Comparison of ENCODE assay signal across 12 cellular contexts in the genomic region with DNA sequence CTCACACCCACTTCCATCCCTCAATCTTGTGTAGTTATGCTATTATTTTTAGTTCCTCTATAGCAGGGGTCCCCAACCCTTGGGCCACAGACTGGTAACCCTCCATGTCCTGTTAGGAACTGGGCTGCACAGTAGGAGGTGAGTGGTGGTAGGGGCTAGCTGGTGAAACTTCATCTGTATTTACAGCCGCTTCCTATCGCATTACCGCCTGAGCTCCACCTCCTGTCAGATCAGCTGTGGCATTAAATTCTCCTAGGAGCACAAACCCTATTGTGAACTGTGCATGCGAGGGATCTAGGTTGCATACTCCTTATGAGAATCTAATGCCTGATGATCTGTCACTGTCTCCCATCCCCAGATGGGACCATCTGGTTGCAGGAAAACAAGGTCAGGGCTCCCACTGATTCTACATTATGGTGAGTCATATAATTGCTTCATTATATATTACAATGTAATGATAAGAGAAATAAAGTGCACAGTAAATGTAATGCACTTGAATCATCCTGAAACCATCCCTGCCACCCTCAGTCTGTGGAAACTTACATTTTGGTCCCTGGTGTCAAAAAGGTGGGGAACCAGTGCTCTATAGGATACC. TPM values are rescaled to one million over a fixed set of nuclear protein-coding genes. Genes with fewer than 3 reads are reported as not detected.
DNase-seq lines count a peak whose midpoint lies in the region; ATAC-seq and TF ChIP-seq lines count a peak whose summit lies in the region.
"Had no signal": no experiment of that assay in that cellular context is flagged by ENCODE, and none has a peak within 500 bp of the region (broad histone marks: within the 10 kb centered on the region; RNA-seq: fewer than 3 reads in every experiment).

No MANE protein-coding gene starts in this region.

- H3K4me2 ChIP-seq in PC-3 (ENCODE audit: low read length) (peak overlapping the region; percentile 97; the same call in 1 of the 2 replicates), smooth muscle cell (no peak overlapping the region)

- no peak overlapping the region for H3K27ac Mint-ChIP-seq in activated T-cell treated with anti-CD3 and anti-CD28 coated beads, Interleukin-2, amount 50 U/mL, for 24 hours
- H3K27ac Mint-ChIP-seq in effector memory CD8-positive, alpha-beta T cell, result peak overlapping the region; percentile 30 to 46

- ATAC-seq in PC-3 (no peak), GM21723 (IDR thresholded peaks at IDR 0.05; ENCODE audit: unreplicated experiment) (no peak)
- no peak for ATAC-seq in effector memory CD8-positive, alpha-beta T cell (replicated peaks)
- ATAC-seq: upper lobe of right lung had no signal

- no peaks in the 10 kb centered on the region for H3K9me2 ChIP-seq in PC-3 (replicated peaks; ENCODE audit: low read length)

- no peak overlapping the region for H3K27ac ChIP-seq in PC-3 (ENCODE audit: low read length)
- H3K27ac ChIP-seq in smooth muscle cell (ENCODE audit: low read depth), result peak overlapping the region; percentile 95
- H3K27ac ChIP-seq: cardiac muscle cell had no signal

- H3K9me3 Mint-ChIP-seq in activated T-cell treated with anti-CD3 and anti-CD28 coated beads, Interleukin-2, amount 50 U/mL, for 24 hours, result no peaks in the 10 kb centered on the region
- no peaks in the 10 kb centered on the region for H3K9me3 Mint-ChIP-seq in effector memory CD8-positive, alpha-beta T cell

- H3K27me3 ChIP-seq in PC-3 (ENCODE audit: low read length) (no peaks in the 10 kb centered on the region), smooth muscle cell (ENCODE audit: low read depth) (no peaks in the 10 kb centered on the region)
- H3K27me3 ChIP-seq: upper lobe of right lung had no signal

- no peaks in the 10 kb centered on the region for H3K36me3 Mint-ChIP-seq in activated T-cell treated with anti-CD3 and anti-CD28 coated beads, Interleukin-2, amount 50 U/mL, for 24 hours (ENCODE audit: low read depth)
- peaks cover 13% of the 10 kb centered on the region for H3K36me3 Mint-ChIP-seq in effector memory CD8-positive, alpha-beta T cell (ENCODE audit: insufficient read depth)

- H3K4me3 ChIP-seq in PC-3 (ENCODE audit: low read length), result no peak overlapping the region
- no peak overlapping the region for H3K4me3 ChIP-seq in smooth muscle cell
- H3K4me3 ChIP-seq: cardiac muscle cell had no signal

- H3F3A ChIP-seq in PC-3 (ENCODE audit: low read length, unreplicated experiment) (no peaks in the 10 kb centered on the region), smooth muscle cell (ENCODE audit: low read depth) (no peaks in the 10 kb centered on the region)

- peaks cover 7% of the 10 kb centered on the region for H3K27me3 Mint-ChIP-seq in activated T-cell treated with anti-CD3 and anti-CD28 coated beads, Interleukin-2, amount 50 U/mL, for 24 hours
- H3K27me3 Mint-ChIP-seq in effector memory CD8-positive, alpha-beta T cell, result no peaks in the 10 kb centered on the region

- peaks cover 27% of the 10 kb centered on the region for H3K4me1 Mint-ChIP-seq in activated T-cell treated with anti-CD3 and anti-CD28 coated beads, Interleukin-2, amount 50 U/mL, for 24 hours (ENCODE audit: low read depth)
- peaks cover 17 to 22% of the 10 kb centered on the region in 2 donors for H3K4me1 Mint-ChIP-seq in effector memory CD8-positive, alpha-beta T cell (ENCODE audit: low read depth in 2 of 2)

- CTCF ChIA-PET in PC-3 (lab: Charles Lee), result no interaction called here

- intact Hi-C loops in PC-3 (cut with micrococcal nuclease), result no loop called here

- H4K20me1 ChIP-seq in PC-3 (ENCODE audit: low read length) (peaks cover 17% of the 10 kb centered on the region; the same call in 1 of the 2 replicates), smooth muscle cell (ENCODE audit: low read depth) (peaks cover 25% of the 10 kb centered on the region)

- H3K4me1 ChIP-seq in PC-3 (ENCODE audit: insufficient read depth, low read length) (peaks cover 18% of the 10 kb centered on the region), smooth muscle cell (ENCODE audit: low read depth) (peaks cover 17% of the 10 kb centered on the region)

- H2AFZ ChIP-seq in PC-3 (ENCODE audit: low read length), result no peak overlapping the region
- no peak overlapping the region for H2AFZ ChIP-seq in smooth muscle cell (ENCODE audit: low read depth)

- no peak for DNase-seq in activated T-cell treated with anti-CD3 and anti-CD28 coated beads, Interleukin-2, amount 50 U/mL, for 24 hours
- no peak for DNase-seq in activated T-cell treated with anti-CD3 and anti-CD28 coated beads, Interleukin-2, amount 50 U/mL, for 1 hour
- no peak for DNase-seq in PC-3
- no peak for DNase-seq in effector memory CD8-positive, alpha-beta T cell
- DNase-seq in smooth muscle cell (lab: John Stamatoyannopoulos, UW; ENCODE audit: unreplicated experiment), result no peak
- no peak for DNase-seq in SKM-1 treated with dmso at 0.1 percent for 144 hours (lab: John Stamatoyannopoulos, UW; ENCODE audit: unreplicated experiment)
- DNase-seq in NCI-H2196 treated with DMSO at 0.1 percent for 48 hours (lab: John Stamatoyannopoulos, UW; ENCODE audit: unreplicated experiment), result no peak
- DNase-seq: NCI-H187 treated with DMSO at 0.1 percent for 48 hours, upper lobe of right lung had no signal

- WGBS in smooth muscle cell (ENCODE audit: low lambda C conversion rate), result 92% methylated on average over 4 of the region's 4 CpGs

- TF ChIP-seq CTCF in PC-3 (conservative IDR thresholded peaks at IDR 0.05; ENCODE audit: low read depth, low read length) (no peak), smooth muscle cell (IDR thresholded peaks at IDR 0.05; ENCODE audit: borderline replicate concordance, insufficient read depth, poor library complexity, severe bottlenecking) (no peak)

- no peaks in the 10 kb centered on the region for H3K9me3 ChIP-seq in PC-3 (ENCODE audit: low read length)
- no peaks in the 10 kb centered on the region for H3K9me3 ChIP-seq in smooth muscle cell (replicated peaks; ENCODE audit: low read depth)
- H3K9me3 ChIP-seq: prostate gland, upper lobe of right lung had no signal

- H3K4me3 Mint-ChIP-seq in activated T-cell treated with anti-CD3 and anti-CD28 coated beads, Interleukin-2, amount 50 U/mL, for 24 hours, result peak overlapping the region; percentile 63
- peak overlapping the region; percentile 19 to 70 for H3K4me3 Mint-ChIP-seq in effector memory CD8-positive, alpha-beta T cell

- POLR2A ChIA-PET in PC-3 (lab: Charles Lee; ENCODE audit: unreplicated experiment), result no interaction called here

- peaks cover 32% of the 10 kb centered on the region for H3K79me2 ChIP-seq in PC-3 (ENCODE audit: low read length)
- H3K79me2 ChIP-seq in smooth muscle cell (ENCODE audit: low read depth), result peaks cover 28% of the 10 kb centered on the region

- H3K9ac ChIP-seq in PC-3 (ENCODE audit: low read length) (no peak overlapping the region), smooth muscle cell (ENCODE audit: low read depth) (no peak overlapping the region)

- BruUV-seq in PC-3 (replicated peaks; lab: Mats Ljungman, UMichigan), result no TSS peak

- H3K36me3 ChIP-seq in PC-3 (ENCODE audit: low read depth, low read length) (no peaks in the 10 kb centered on the region), smooth muscle cell (ENCODE audit: low read depth) (no peaks in the 10 kb centered on the region)
- H3K36me3 ChIP-seq: cardiac muscle cell, prostate gland, upper lobe of right lung had no signal

RNA-seq across cellular contexts. Expression of a gene that starts 1.6 kb away (rescaled TPM):
- 26.6 and 36.9 TPM in 2 replicates for total RNA-seq in PC-3 (2014; rRNA removed)
- total RNA-seq in smooth muscle cell, result 23.3 and 24.3 TPM in 2 replicates
- 31.3 and 32.0 TPM in 2 replicates for polyA plus RNA-seq in smooth muscle cell

RNA-seq across cellular contexts. Expression of a gene that starts 42.9 kb away (rescaled TPM):
- total RNA-seq in PC-3 (2014; rRNA removed) (22.0 and 30.7 TPM in 2 replicates), smooth muscle cell (6.9 and 8.8 TPM in 2 replicates)
- polyA plus RNA-seq in smooth muscle cell, result 8.3 and 19.2 TPM in 2 replicates
